In the genomic region with DNA sequence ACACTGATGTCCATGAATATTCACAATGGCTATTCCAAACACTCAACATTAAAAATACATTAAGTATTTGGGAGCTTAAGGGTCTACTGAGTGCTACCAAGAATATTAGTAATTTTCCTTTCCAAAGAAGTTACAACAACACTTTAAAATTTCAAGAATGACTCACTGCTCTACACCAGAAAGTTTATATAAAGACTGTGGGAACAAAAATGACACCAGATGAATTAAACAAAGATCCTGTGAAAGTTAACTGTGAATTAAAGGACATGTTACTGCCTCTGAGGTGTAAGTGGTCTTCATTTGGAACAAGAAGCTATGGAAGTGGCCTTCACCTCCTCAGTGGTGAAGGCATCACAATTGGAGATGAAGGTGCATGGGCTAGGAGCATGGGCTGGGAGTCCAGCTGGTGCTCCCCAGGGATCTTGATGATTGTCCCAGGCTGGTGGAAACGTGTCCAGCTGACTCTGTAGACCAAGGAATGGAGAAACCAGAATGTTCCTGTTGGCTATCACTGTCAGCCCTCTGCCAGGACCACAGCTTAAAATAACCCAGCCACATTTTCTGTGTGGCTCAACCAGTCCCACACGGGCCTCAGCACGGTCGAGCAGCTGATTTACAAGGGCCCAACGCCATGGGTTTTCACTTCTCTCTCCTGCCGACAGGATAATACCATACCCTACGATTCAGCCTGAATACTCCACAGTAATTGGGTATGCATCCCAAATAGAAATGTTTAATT, we compare ENCODE assay signal across 10 cellular contexts. TPM values are rescaled to one million over a fixed set of nuclear protein-coding genes. Genes with fewer than 3 reads are reported as not detected.
A peak's percentile ranks its signal among the peaks of the same experiment; 100 is the strongest.
DNase-seq lines count a peak whose midpoint lies in the region; ATAC-seq, FAIRE-seq and TF ChIP-seq lines count a peak whose summit lies in the region.
"Had no signal": no experiment of that assay in that cellular context is flagged by ENCODE, and none has a peak within 500 bp of the region (broad histone marks: within the 10 kb centered on the region; RNA-seq: fewer than 3 reads in every experiment).

No MANE protein-coding gene starts in this region.

- peak; percentile 40 for ATAC-seq in HG02885 (IDR thresholded peaks at IDR 0.05; ENCODE audit: poor library complexity, unreplicated experiment)
- no peak for ATAC-seq in CD4-positive, alpha-beta T cell (ENCODE audit: poor library complexity)
- ATAC-seq in GM19397 (IDR thresholded peaks at IDR 0.05; ENCODE audit: unreplicated experiment), result no peak

- H3K27me3 Mint-ChIP-seq in CD4-positive, alpha-beta T cell, result no peaks in the 10 kb centered on the region

- no peak for FAIRE-seq in urothelium cell line (lab: Jason Lieb, UNC)

- CTCF ChIA-PET in CD4-positive, alpha-beta T cell (lab: Charles Lee), result no interaction called here

- H3K4me3 Mint-ChIP-seq in CD4-positive, alpha-beta T cell, result no peak overlapping the region

- peak; percentile 46 for DNase-seq in astrocyte of the hippocampus (ENCODE audit: low read depth, low spot score)
- peak; percentile 59 for DNase-seq in stromal cell of bone marrow (ENCODE audit: low read depth)
- no peak for DNase-seq in urothelium cell line (ENCODE audit: low spot score)
- no peak for DNase-seq in CD4-positive, alpha-beta T cell
- no peak for DNase-seq in NK-92 (lab: John Stamatoyannopoulos, UW; ENCODE audit: unreplicated experiment)
- DNase-seq: activated T-cell treated with anti-CD3 and anti-CD28 coated beads, Interleukin-2, amount 50 U/mL, for 48 hours; NCI-H2081 treated with DMSO at 0.1 percent for 48 hours had no signal

- TF ChIP-seq CTCF in CD4-positive, alpha-beta T cell (IDR thresholded peaks at IDR 0.05), result no peak

- intact Hi-C loops in CD4-positive, alpha-beta T cell (cut with DNase I, micrococcal nuclease), result no loop called here

- POLR2A ChIA-PET in CD4-positive, alpha-beta T cell (lab: Charles Lee), result no interaction called here

- H3K27me3 ChIP-seq in layer of hippocampus (ENCODE audit: control insufficient read depth, insufficient read depth, low read length), result no peaks in the 10 kb centered on the region
- no peaks in the 10 kb centered on the region for H3K27me3 ChIP-seq in CD4-positive, alpha-beta T cell (ENCODE audit: control insufficient read depth, insufficient read depth, low read length)

- H3K9me3 ChIP-seq in CD4-positive, alpha-beta T cell (ENCODE audit: control insufficient read depth, low read length), result no peaks in the 10 kb centered on the region

- H3K4me1 Mint-ChIP-seq in CD4-positive, alpha-beta T cell (ENCODE audit: low read depth), result no peaks in the 10 kb centered on the region

- H3K9me3 Mint-ChIP-seq in CD4-positive, alpha-beta T cell, result no peaks in the 10 kb centered on the region

- no peak overlapping the region for H3K27ac Mint-ChIP-seq in CD4-positive, alpha-beta T cell

- H3K36me3 Mint-ChIP-seq in CD4-positive, alpha-beta T cell (ENCODE audit: low read depth), result peaks cover 75% of the 10 kb centered on the region

- H3K27ac ChIP-seq in layer of hippocampus (ENCODE audit: low read depth, low read length), result peak overlapping the region; percentile 50
- no peak overlapping the region for H3K27ac ChIP-seq in CD4-positive, alpha-beta T cell (ENCODE audit: low read depth, low read length)

RNA-seq across cellular contexts. Expression of a gene that starts 28.8 kb away (rescaled TPM):
- total RNA-seq in CD4-positive, alpha-beta T cell, result 10 to 100 TPM; 19.5 to 21.9 TPM

RNA-seq across cellular contexts. Expression of a gene that starts 28.9 kb away (rescaled TPM):
- 1 to 10 TPM; 4.1 to 4.2 TPM for total RNA-seq in CD4-positive, alpha-beta T cell

RNA-seq across cellular contexts. Expression of a gene that starts 38.6 kb away (rescaled TPM):
- total RNA-seq in CD4-positive, alpha-beta T cell, result 10 to 100 TPM in 1 of 2 experiments, 1 to 10 TPM in 1; 9.8 to 11.0 TPM

Comparison
In these comparisons a context has a peak if more than half of its experiments do, and no peak if none do; other contexts are left out.
1. DNase-seq: peak in astrocyte of the hippocampus (single experiment) and stromal cell of bone marrow (single experiment); none in urothelium cell line (single experiment), CD4-positive, alpha-beta T cell (0 of 10) and NK-92 (single experiment).